In the genomic region with DNA sequence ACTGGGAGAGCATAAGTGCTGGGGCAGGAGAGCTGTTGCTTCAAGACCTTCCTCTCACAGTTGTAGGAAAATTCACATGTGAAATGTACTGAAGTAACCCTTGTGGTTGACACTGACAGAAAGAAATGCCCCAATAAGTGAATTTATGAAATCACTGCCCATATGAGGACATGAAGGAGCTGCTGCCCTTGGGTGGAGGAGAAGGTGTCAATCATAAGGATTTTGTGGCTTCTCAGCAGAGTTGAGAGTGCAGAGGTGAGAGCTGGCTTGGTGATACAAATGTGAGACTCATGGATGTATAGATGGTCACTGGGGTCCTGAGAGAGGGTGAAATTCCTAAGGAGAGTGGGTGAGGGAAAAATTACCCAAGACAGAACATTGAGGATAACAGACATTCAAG, we compare ENCODE assay signal across 21 cellular contexts. TPM values are rescaled to one million over a fixed set of nuclear protein-coding genes. Genes with fewer than 3 reads are reported as not detected.
DNase-seq lines count a peak whose midpoint lies in the region; TF ChIP-seq lines count a peak whose summit lies in the region.
"Had no signal": no experiment of that assay in that cellular context is flagged by ENCODE, and none has a peak within 500 bp of the region (broad histone marks: within the 10 kb centered on the region; RNA-seq: fewer than 3 reads in every experiment).

No MANE protein-coding gene starts in this region.

- H3K9me3 ChIP-seq in Karpas-422 (ENCODE audit: low read length) (no peaks in the 10 kb centered on the region), osteoblast (ENCODE audit: low read depth, low read length) (no peaks in the 10 kb centered on the region)
- H3K9me3 ChIP-seq: BLaER1 treated with 17β-estradiol and CSF1 and Interleukin-3, amounts not matched to agents 10 nM and 100 nM; SK-N-SH had no signal

- H3K27ac Mint-ChIP-seq in osteocyte (ENCODE audit: unreplicated experiment): no peak overlapping the region
- H3K27ac Mint-ChIP-seq: CD4-positive, alpha-beta T cell had no signal

- no peaks in the 10 kb centered on the region for H3K9me3 Mint-ChIP-seq in osteocyte (ENCODE audit: unreplicated experiment)
- H3K9me3 Mint-ChIP-seq: CD4-positive, alpha-beta T cell had no signal

- peaks cover 28% of the 10 kb centered on the region for H3K27me3 Mint-ChIP-seq in osteocyte (ENCODE audit: unreplicated experiment)
- H3K27me3 Mint-ChIP-seq: CD4-positive, alpha-beta T cell had no signal

- TF ChIP-seq CTCF in AG10803 (conservative IDR thresholded peaks at IDR 0.05; ENCODE audit: low read length): no peak
- no peak for TF ChIP-seq CTCF in osteocyte (IDR thresholded peaks at IDR 0.05)
- no peak for TF ChIP-seq CTCF in osteoblast (IDR thresholded peaks at IDR 0.05; ENCODE audit: extremely low read depth, low read depth, low read length)

- H3K4me3 Mint-ChIP-seq in osteocyte (ENCODE audit: unreplicated experiment): no peak overlapping the region
- H3K4me3 Mint-ChIP-seq: CD4-positive, alpha-beta T cell had no signal

- no peaks in the 10 kb centered on the region for H3K9me2 ChIP-seq in Karpas-422 (replicated peaks; ENCODE audit: insufficient read depth, low read length)
- H3K9me2 ChIP-seq: SK-N-SH had no signal

- H3K27me3 ChIP-seq in Karpas-422 (ENCODE audit: low read length): no peaks in the 10 kb centered on the region
- peaks cover 9% of the 10 kb centered on the region for H3K27me3 ChIP-seq in osteoblast (ENCODE audit: insufficient read depth, low read length)
- H3K27me3 ChIP-seq: BLaER1 treated with 17β-estradiol and CSF1 and Interleukin-3, amounts not matched to agents 10 nM and 100 nM had no signal

- no peak for TF ChIP-seq POLR2A in erythroblast (IDR thresholded peaks at IDR 0.05; ENCODE audit: low read length)

- peak; percentile 3 for DNase-seq in AG10803 (ENCODE audit: low read depth)
- peak; percentile 37 for DNase-seq in Karpas-422
- peak; percentile 8 to 26 for DNase-seq in erythroblast (lab: John Stamatoyannopoulos, UW)
- DNase-seq in osteocyte (ENCODE audit: extremely low spot score, unreplicated experiment): peak; percentile 27
- DNase-seq in osteoblast (ENCODE audit: insufficient read length, low spot score, missing footprints): no peak
- no peak for DNase-seq in effector CD8-positive, alpha-beta T cell (lab: John Stamatoyannopoulos, UW)
- DNase-seq in cardiac septum (ENCODE audit: low spot score): no peak
- DNase-seq: AML-193; CD4-positive, alpha-beta T cell; DMS53; HCEC 1CT; NCI-H1105 treated with DMSO at 0.1 percent for 48 hours; NCI-H146; NCI-H1930; NCI-H2107; NCI-H446; NCI-H524 treated with DMSO at 0.1 percent for 48 hours; NCI-H774; SIG-M5; SK-N-SH had no signal

- intact Hi-C loops in cardiac septum (cut with DNase I): no loop called here

- H3K36me3 Mint-ChIP-seq in osteocyte (ENCODE audit: unreplicated experiment): peaks cover 3% of the 10 kb centered on the region

- H3K4me2 ChIP-seq in Karpas-422 (ENCODE audit: low read depth, low read length, poor library complexity, severe bottlenecking): no peak overlapping the region
- H3K4me2 ChIP-seq in osteoblast (ENCODE audit: insufficient read depth, low read length): no peak overlapping the region
- H3K4me2 ChIP-seq: BLaER1 treated with 17β-estradiol and CSF1 and Interleukin-3, amounts not matched to agents 10 nM and 100 nM; SK-N-SH had no signal

- H2AFZ ChIP-seq in Karpas-422 (ENCODE audit: low read length) (no peak overlapping the region), osteoblast (ENCODE audit: low read length) (no peak overlapping the region)

- H3K4me3 ChIP-seq in AG10803 (ENCODE audit: low read length) (no peak overlapping the region), Karpas-422 (ENCODE audit: low read length) (no peak overlapping the region), osteoblast (ENCODE audit: insufficient read depth, low read length) (no peak overlapping the region)
- H3K4me3 ChIP-seq: BLaER1 treated with 17β-estradiol and CSF1 and Interleukin-3, amounts not matched to agents 10 nM and 100 nM had no signal

- no peak overlapping the region for H3K9ac ChIP-seq in Karpas-422 (ENCODE audit: low read length)
- H3K9ac ChIP-seq: BLaER1 treated with 17β-estradiol and CSF1 and Interleukin-3, amounts not matched to agents 10 nM and 100 nM; SK-N-SH had no signal

- H3K4me1 Mint-ChIP-seq in osteocyte (ENCODE audit: unreplicated experiment): no peaks in the 10 kb centered on the region

- H3K4me1 ChIP-seq in Karpas-422 (ENCODE audit: low read length) (no peaks in the 10 kb centered on the region), osteoblast (ENCODE audit: insufficient read depth, low read length) (peaks cover 9% of the 10 kb centered on the region)

- no peaks in the 10 kb centered on the region for H3K36me3 ChIP-seq in Karpas-422 (ENCODE audit: insufficient read depth, low read length)
- no peaks in the 10 kb centered on the region for H3K36me3 ChIP-seq in osteoblast (ENCODE audit: insufficient read depth, low read length)

- H4K20me1 ChIP-seq in Karpas-422 (ENCODE audit: insufficient read depth, low read depth, low read length) (no peaks in the 10 kb centered on the region), osteoblast (ENCODE audit: insufficient read depth, low read length) (peaks cover 2% of the 10 kb centered on the region)
- H4K20me1 ChIP-seq: BLaER1 treated with 17β-estradiol and CSF1 and Interleukin-3, amounts not matched to agents 10 nM and 100 nM had no signal

- H3K79me2 ChIP-seq in Karpas-422 (ENCODE audit: low read length): no peaks in the 10 kb centered on the region
- no peaks in the 10 kb centered on the region for H3K79me2 ChIP-seq in osteoblast (ENCODE audit: insufficient read depth, low read length)

- no peak overlapping the region for H3K27ac ChIP-seq in Karpas-422 (ENCODE audit: low read length)
- no peak overlapping the region for H3K27ac ChIP-seq in osteoblast (ENCODE audit: low read depth, low read length)
- H3K27ac ChIP-seq: BLaER1 treated with 17β-estradiol and CSF1 and Interleukin-3, amounts not matched to agents 10 nM and 100 nM had no signal

RNA-seq across cellular contexts. Expression of gene CMTR1, which starts 33.9 kb away (rescaled TPM):
- total RNA-seq in Karpas-422 (2014; rRNA removed; shearing (Covaris generic); ENCODE audit: low replicate concordance): 28.7 and 40.0 TPM in 2 replicates
- total RNA-seq in osteocyte (44.5 and 45.4 TPM in 2 replicates), osteoblast (38.7 and 39.5 TPM in 2 replicates), cardiac septum (30.4 TPM)

RNA-seq across cellular contexts. Expression of gene RNF8, which starts 45.3 kb away (rescaled TPM):
- total RNA-seq in Karpas-422 (2014; rRNA removed; shearing (Covaris generic); ENCODE audit: low replicate concordance): 22.5 and 32.7 TPM in 2 replicates
- total RNA-seq in osteocyte (18.2 and 18.3 TPM in 2 replicates), osteoblast (16.6 and 20.9 TPM in 2 replicates), cardiac septum (13.2 TPM)

Comparison
In these comparisons a context has a peak if more than half of its experiments do, and no peak if none do; other contexts are left out.
1. DNase-seq: peak in AG10803 (single experiment), Karpas-422 (single experiment), erythroblast (2 of 2) and osteocyte (single experiment); none in osteoblast (single experiment), effector CD8-positive, alpha-beta T cell (single experiment) and cardiac septum (single experiment).